In genomic region chr13:98576963-98577822, GRCh38 we compare ENCODE assay signal across 8 cellular contexts. TPM values are rescaled to one million over a fixed set of nuclear protein-coding genes. Genes with fewer than 3 reads are reported as not detected.
DNase-seq lines count a peak whose midpoint lies in the region; ATAC-seq and TF ChIP-seq lines count a peak whose summit lies in the region.

Gene STK24 (minus strand): TSS chr13:98577107. CDS start chr13:98576786, 321 bp downstream.

- DNase-seq in D341Med (ENCODE audit: low spot score) (peak; percentile 94), RPMI8226 (peak; percentile 83), foreskin keratinocyte (no peak), neural progenitor cell (ENCODE audit: low spot score) (peak; percentile 92), transverse colon (peak; percentile 78)
- peak; percentile 46 for DNase-seq in activated naive CD4-positive, alpha-beta T cell treated with anti-CD3 and anti-CD28 coated beads for 36 hours

- peak within 1 kb of the TSS; percentile 88 for H3K27ac Mint-ChIP-seq in activated naive CD4-positive, alpha-beta T cell treated with anti-CD3 and anti-CD28 coated beads for 36 hours
- H3K27ac Mint-ChIP-seq in neural progenitor cell: peak within 1 kb of the TSS; percentile 99

- peak within 1 kb of the TSS; percentile 93 for H3K9ac ChIP-seq in neural progenitor cell

- WGBS in transverse colon (ENCODE audit: low coverage in 1 of 2), 2 donors: 0% methylated on average over 1 to 23 of the region's 102 CpGs

- no peak for TF ChIP-seq CTCF in foreskin keratinocyte (conservative IDR thresholded peaks at IDR 0.05)
- TF ChIP-seq CTCF in neural progenitor cell (IDR thresholded peaks at IDR 0.05): no peak
- TF ChIP-seq CTCF in transverse colon (IDR thresholded peaks at IDR 0.05): no peak

- peaks cover 2% of the 10 kb centered on the region for H3K36me3 Mint-ChIP-seq in activated naive CD4-positive, alpha-beta T cell treated with anti-CD3 and anti-CD28 coated beads for 36 hours (ENCODE audit: low read depth)
- H3K36me3 Mint-ChIP-seq in neural progenitor cell: peaks cover 12% of the 10 kb centered on the region

- H3K36me3 ChIP-seq in neural progenitor cell: no peaks in the 10 kb centered on the region
- no peaks in the 10 kb centered on the region for H3K36me3 ChIP-seq in transverse colon

- ATAC-seq in GM19395 (IDR thresholded peaks at IDR 0.05; ENCODE audit: unreplicated experiment) (peak; percentile 52), HG03469 (IDR thresholded peaks at IDR 0.05; ENCODE audit: unreplicated experiment) (peak; percentile 48), foreskin keratinocyte (peak; percentile 66)

- H3K4me3 Mint-ChIP-seq in activated naive CD4-positive, alpha-beta T cell treated with anti-CD3 and anti-CD28 coated beads for 36 hours: peak within 1 kb of the TSS; percentile 84
- H3K4me3 Mint-ChIP-seq in neural progenitor cell: peak within 1 kb of the TSS; percentile 97

- H3K27ac ChIP-seq in foreskin keratinocyte (peak within 1 kb of the TSS; percentile 96), neural progenitor cell (peak within 1 kb of the TSS; percentile 97), transverse colon (peak within 1 kb of the TSS; percentile 97 to 100 (median 100))

- peaks cover 27% of the 10 kb centered on the region for H3K4me1 ChIP-seq in foreskin keratinocyte
- peaks cover 45% of the 10 kb centered on the region for H3K4me1 ChIP-seq in neural progenitor cell
- H3K4me1 ChIP-seq in transverse colon: peaks cover 16 to 52% (median 42%) of the 10 kb centered on the region in 4 donors

- peak within 1 kb of the TSS; percentile 98 for H3K4me2 ChIP-seq in neural progenitor cell

- no peaks in the 10 kb centered on the region for H3K9me3 Mint-ChIP-seq in activated naive CD4-positive, alpha-beta T cell treated with anti-CD3 and anti-CD28 coated beads for 36 hours
- H3K9me3 Mint-ChIP-seq in neural progenitor cell: peaks cover 2% of the 10 kb centered on the region

- TF ChIP-seq POLR2A in transverse colon (IDR thresholded peaks at IDR 0.05): peak; percentile 60

- no peaks in the 10 kb centered on the region for H3K27me3 Mint-ChIP-seq in activated naive CD4-positive, alpha-beta T cell treated with anti-CD3 and anti-CD28 coated beads for 36 hours (ENCODE audit: low read depth)
- H3K27me3 Mint-ChIP-seq in neural progenitor cell (ENCODE audit: insufficient read depth, low read depth): no peaks in the 10 kb centered on the region

- CTCF ChIA-PET in activated naive CD4-positive, alpha-beta T cell treated with anti-CD3 and anti-CD28 coated beads for 36 hours (lab: Charles Lee): interaction anchor here (1.6 kb wide), 1 partner anchor 132 kb away, joined by 5 read pairs; no protein-coding TSS in a partner anchor

- H3K79me2 ChIP-seq in neural progenitor cell (ENCODE audit: low read depth): peaks cover 48% of the 10 kb centered on the region

- H3K4me1 Mint-ChIP-seq in activated naive CD4-positive, alpha-beta T cell treated with anti-CD3 and anti-CD28 coated beads for 36 hours (ENCODE audit: low read depth): peaks cover 35% of the 10 kb centered on the region
- peaks cover 65% of the 10 kb centered on the region for H3K4me1 Mint-ChIP-seq in neural progenitor cell

- no peak for TF ChIP-seq EP300 in transverse colon (IDR thresholded peaks at IDR 0.05; ENCODE audit: low read depth)

- peaks cover 43% of the 10 kb centered on the region for H4K20me1 ChIP-seq in neural progenitor cell (ENCODE audit: low read depth)

- intact Hi-C loops in activated naive CD4-positive, alpha-beta T cell treated with anti-CD3 and anti-CD28 coated beads for 36 hours (cut with micrococcal nuclease): loop anchor here (10.0 kb wide), 1 partner anchor 1352 kb away; the partner anchor contains the start of gene MBNL2
- intact Hi-C loops in transverse colon (cut with DNase I; ENCODE audit: low total_unique reads): loop anchor here (5.0 kb wide), 1 partner anchor 80 kb away; no protein-coding TSS in a partner anchor

- H3K4me3 ChIP-seq in neural progenitor cell (peak within 1 kb of the TSS; percentile 66), transverse colon (peak within 1 kb of the TSS; percentile 82 to 96 (median 82))

- peaks cover 20% of the 10 kb centered on the region for H3F3A ChIP-seq in neural progenitor cell (ENCODE audit: low read depth)

- in situ Hi-C loops in transverse colon (cut with MboI; ENCODE audit: low pct_ligation_motif_present in 1 of 4, low pct_unique_long_range_greater_than_20kb in 1 of 4, low sequenced_read_pairs in 3 of 4): loop anchor here in 1 of 4 donors (10.0 kb wide), 1 partner anchor 82 kb away; no protein-coding TSS in a partner anchor

- H3K27me3 ChIP-seq in foreskin keratinocyte: no peaks in the 10 kb centered on the region
- no peaks in the 10 kb centered on the region for H3K27me3 ChIP-seq in neural progenitor cell
- no peaks in the 10 kb centered on the region for H3K27me3 ChIP-seq in transverse colon

- H2AFZ ChIP-seq in neural progenitor cell (replicated peaks): peak within 1 kb of the TSS; percentile 76

- H3K9me3 ChIP-seq in neural progenitor cell (ENCODE audit: low read depth) (no peaks in the 10 kb centered on the region), transverse colon (no peaks in the 10 kb centered on the region)

RNA-seq across cellular contexts. Expression of gene STK24, which starts in this region (rescaled TPM):
- 10 to 100 TPM; 95.5 to 96.7 TPM for total RNA-seq in activated naive CD4-positive, alpha-beta T cell treated with anti-CD3 and anti-CD28 coated beads for 36 hours
- total RNA-seq in foreskin keratinocyte (123 and 130 TPM in 2 replicates), neural progenitor cell (ENCODE audit: low replicate concordance) (144 and 330 TPM in 2 replicates), transverse colon (100 to 1,000 TPM in 3 of 4 donors, 10 to 100 TPM in 1; 87.2 to 152 (median 131) TPM)
- polyA plus RNA-seq in foreskin keratinocyte: 93.2 and 103 TPM in 2 replicates

Comparison
In these comparisons a context has a peak if more than half of its experiments do, and no peak if none do; other contexts are left out.
1. DNase-seq: peak in D341Med (single experiment), RPMI8226 (single experiment), activated naive CD4-positive, alpha-beta T cell treated with anti-CD3 and anti-CD28 coated beads for 36 hours (single experiment), neural progenitor cell (single experiment) and transverse colon (single experiment); none in foreskin keratinocyte (0 of 2).
2. Peak in every context shown above with its lines, with median percentiles within 50 percentile points of each other: ATAC-seq and H3K27ac ChIP-seq.